ENCODE assay signal across 9 cellular contexts in genomic region chrX:54640721-54641120, GRCh38.
A peak's percentile ranks its signal among the peaks of the same experiment; 100 is the strongest.
DNase-seq lines count a peak whose midpoint lies in the region; ATAC-seq, FAIRE-seq and TF ChIP-seq lines count a peak whose summit lies in the region.
"Had no signal": no experiment of that assay in that cellular context is flagged by ENCODE, and none has a peak within 500 bp of the region (broad histone marks: within the 10 kb centered on the region; RNA-seq: fewer than 3 reads in every experiment).

No MANE protein-coding gene starts in this region.

- ATAC-seq in A549 = no peak
- ATAC-seq in memory B cell (ENCODE audit: low read depth) = no peak
- no peak for ATAC-seq in sciatic nerve
- ATAC-seq in activated T-cell treated with anti-CD3 and anti-CD28 coated beads, Interleukin-2, amount 50 U/mL, for 4 hours = no peak

- H3K27ac ChIP-seq in A549 = peak overlapping the region in 1 of 2 experiments; percentile 92; a peak in 4 of 6 replicates
- no peak overlapping the region for H3K27ac ChIP-seq in HUES6 (ENCODE audit: low read depth, low read length)
- H3K27ac ChIP-seq in astrocyte (ENCODE audit: low read depth, low read length) = no peak overlapping the region

- intact Hi-C loops in sciatic nerve (cut with DNase I) = no loop called here

- H3K4me1 Mint-ChIP-seq in astrocyte (ENCODE audit: low read depth, unreplicated experiment) (peaks cover 2% of the 10 kb centered on the region), memory B cell (peaks cover 3% of the 10 kb centered on the region)
- peaks cover 8% of the 10 kb centered on the region for H3K4me1 Mint-ChIP-seq in activated T-cell treated with anti-CD3 and anti-CD28 coated beads, Interleukin-2, amount 50 U/mL, for 4 hours (ENCODE audit: low read depth)

- H3K36me3 ChIP-seq in HUES6 (ENCODE audit: control insufficient read depth, insufficient read depth, low read length) (no peaks in the 10 kb centered on the region), astrocyte (ENCODE audit: insufficient read depth, low read length) (no peaks in the 10 kb centered on the region)

- FAIRE-seq in A549 (lab: Jason Lieb, UNC) (no peak), astrocyte (lab: Jason Lieb, UNC) (no peak)

- H3K27me3 ChIP-seq in HUES6 (ENCODE audit: control insufficient read depth, insufficient read depth, low read length) (no peaks in the 10 kb centered on the region), astrocyte (ENCODE audit: insufficient read depth, low read length) (no peaks in the 10 kb centered on the region)

- H3K79me2 ChIP-seq in astrocyte (ENCODE audit: insufficient read depth, low read length) = no peaks in the 10 kb centered on the region

- no peak for TF ChIP-seq POLR2A in A549 (IDR thresholded peaks at IDR 0.05; ENCODE audit: low read length)

- no peaks in the 10 kb centered on the region for H3K27me3 Mint-ChIP-seq in astrocyte (ENCODE audit: low read depth, unreplicated experiment)
- H3K27me3 Mint-ChIP-seq in memory B cell = no peaks in the 10 kb centered on the region
- no peaks in the 10 kb centered on the region for H3K27me3 Mint-ChIP-seq in activated T-cell treated with anti-CD3 and anti-CD28 coated beads, Interleukin-2, amount 50 U/mL, for 4 hours (ENCODE audit: low read depth)

- no peak overlapping the region for H2AFZ ChIP-seq in astrocyte (ENCODE audit: low read depth, low read length)

- no peaks in the 10 kb centered on the region for H3K36me3 Mint-ChIP-seq in astrocyte (ENCODE audit: low read depth, unreplicated experiment)
- peaks cover 2% of the 10 kb centered on the region for H3K36me3 Mint-ChIP-seq in memory B cell
- no peaks in the 10 kb centered on the region for H3K36me3 Mint-ChIP-seq in activated T-cell treated with anti-CD3 and anti-CD28 coated beads, Interleukin-2, amount 50 U/mL, for 4 hours (ENCODE audit: insufficient read depth)

- H3K9me3 Mint-ChIP-seq in astrocyte (ENCODE audit: unreplicated experiment) (no peaks in the 10 kb centered on the region), memory B cell (peaks cover 2% of the 10 kb centered on the region)
- H3K9me3 Mint-ChIP-seq in activated T-cell treated with anti-CD3 and anti-CD28 coated beads, Interleukin-2, amount 50 U/mL, for 4 hours = peaks cover 3% of the 10 kb centered on the region

- no peaks in the 10 kb centered on the region for H4K20me1 ChIP-seq in astrocyte (ENCODE audit: insufficient read depth, low read length)

- H3K4me3 Mint-ChIP-seq in astrocyte (ENCODE audit: unreplicated experiment) = no peak overlapping the region
- H3K4me3 Mint-ChIP-seq in memory B cell = no peak overlapping the region
- no peak overlapping the region for H3K4me3 Mint-ChIP-seq in activated T-cell treated with anti-CD3 and anti-CD28 coated beads, Interleukin-2, amount 50 U/mL, for 4 hours

- H3K9ac ChIP-seq in HUES6 (ENCODE audit: low read length) = no peak overlapping the region
- H3K9ac ChIP-seq in astrocyte (ENCODE audit: low read length) = no peak overlapping the region

- no peak overlapping the region for H3K4me3 ChIP-seq in A549
- H3K4me3 ChIP-seq in HUES6 (ENCODE audit: low read depth, low read length) = peak overlapping the region; percentile 69; the same call in 1 of the 2 replicates
- H3K4me3 ChIP-seq in astrocyte (ENCODE audit: insufficient read depth, low read depth, low read length) = no peak overlapping the region

- no peak for TF ChIP-seq CTCF in A549 (IDR thresholded peaks at IDR 0.05)
- TF ChIP-seq CTCF in astrocyte (IDR thresholded peaks at IDR 0.05; ENCODE audit: insufficient read depth, low read depth, low read length) = no peak

- H3K9me3 ChIP-seq in A549 = no peaks in the 10 kb centered on the region
- peaks cover 4% of the 10 kb centered on the region; the same call in 1 of the 2 replicates for H3K9me3 ChIP-seq in HUES6 (ENCODE audit: control insufficient read depth, insufficient read depth, low read depth, low read length)
- no peaks in the 10 kb centered on the region for H3K9me3 ChIP-seq in astrocyte (ENCODE audit: insufficient read depth, low read depth, low read length)

- DNase-seq in A549 (ENCODE audit: low read depth in 1 of 2, low spot score in 1 of 2) = no peak
- no peak for DNase-seq in astrocyte (ENCODE audit: low read depth)
- DNase-seq in memory B cell (ENCODE audit: low spot score in 2 of 2) = no peak
- DNase-seq in sciatic nerve (ENCODE audit: low spot score) = no peak
- no peak for DNase-seq in NCI-H345 treated with DMSO at 0.1 percent for 48 hours (lab: John Stamatoyannopoulos, UW; ENCODE audit: unreplicated experiment)
- no peak for DNase-seq in SK-N-DZ (ENCODE audit: low spot score)
- DNase-seq in activated T-cell treated with anti-CD3 and anti-CD28 coated beads, Interleukin-2, amount 50 U/mL, for 4 hours = no peak
- DNase-seq: NCI-H345 had no signal

- TF ChIP-seq RAD21 in A549 (conservative IDR thresholded peaks at IDR 0.05 in 1 of 2, IDR thresholded peaks at IDR 0.05 in 1 of 2) = no peak

- H3K4me2 ChIP-seq in A549 (peak overlapping the region; percentile 78), astrocyte (ENCODE audit: low read length) (no peak overlapping the region)

- H3K27ac Mint-ChIP-seq in astrocyte (ENCODE audit: unreplicated experiment) (peak overlapping the region; percentile 12), memory B cell (peak overlapping the region; percentile 99)

- TF ChIP-seq EP300 in A549 (IDR thresholded peaks at IDR 0.05) = no peak

- POLR2A ChIA-PET in A549 (lab: Yijun Ruan, JAX) = interaction anchor here (1.3 to 2.1 kb wide), 3 partner anchors 146 to 416 kb away, joined by 3 to 36 read pairs (median 7); partner anchors contain the start of gene APEX2

- WGBS in A549 (ENCODE audit: missing lambda C conversion rate) = 78% methylated on average over 9 of the region's 9 CpGs

- CTCF ChIA-PET in A549 (lab: Yijun Ruan, JAX) = interaction anchor here (0.8 to 3.4 kb wide), 9 partner anchors 15 to 1608 kb away, joined by 3 to 17 read pairs (median 5); partner anchors contain the start of genes APEX2 and GNL3L

- H3K4me1 ChIP-seq in A549 = no peaks in the 10 kb centered on the region; the same call in 2 of the 3 replicates
- H3K4me1 ChIP-seq in HUES6 (ENCODE audit: control insufficient read depth, insufficient read depth, low read length) = peaks cover 28% of the 10 kb centered on the region
- no peaks in the 10 kb centered on the region for H3K4me1 ChIP-seq in astrocyte (ENCODE audit: insufficient read depth, low read length)

TF ChIP-seq in A549, 52 proteins besides CTCF, POLR2A, EP300 and RAD21:
- no peak for TF ChIP-seq ZFP36 (IDR thresholded peaks at IDR 0.05; ENCODE audit: borderline replicate concordance, partially characterized antibody)
